In genomic region chr2:219369447-219369861, GRCh38 we compare ENCODE assay signal across 11 cellular contexts. TPM values are rescaled to one million over a fixed set of nuclear protein-coding genes. Genes with fewer than 3 reads are reported as not detected.
DNase-seq lines count a peak whose midpoint lies in the region; ATAC-seq and TF ChIP-seq lines count a peak whose summit lies in the region.
"Had no signal": no experiment of that assay in that cellular context is flagged by ENCODE, and none has a peak within 500 bp of the region (broad histone marks: within the 10 kb centered on the region; RNA-seq: fewer than 3 reads in every experiment).

No MANE protein-coding gene starts in this region.

- H3K9me3 Mint-ChIP-seq in endodermal cell, result no peaks in the 10 kb centered on the region
- H3K9me3 Mint-ChIP-seq: CD4-positive, CD25-positive, alpha-beta regulatory T cell had no signal

- TF ChIP-seq CTCF in AG10803 (conservative IDR thresholded peaks at IDR 0.05; ENCODE audit: low read length) (no peak), esophagus muscularis mucosa (IDR thresholded peaks at IDR 0.05) (no peak), endodermal cell (conservative IDR thresholded peaks at IDR 0.05) (no peak)

- ATAC-seq in GM19455 (IDR thresholded peaks at IDR 0.05; ENCODE audit: unreplicated experiment), result no peak
- ATAC-seq in GM21619 (IDR thresholded peaks at IDR 0.05; ENCODE audit: unreplicated experiment), result no peak

- peak overlapping the region in 3 of 4 donors; percentile 50 to 54 (median 54) for H3K27ac ChIP-seq in esophagus muscularis mucosa (replicated peaks in 1 of 4)
- no peak overlapping the region for H3K27ac ChIP-seq in endodermal cell (ENCODE audit: low read depth, low read length)

- peaks cover 9 to 12% (median 11%) of the 10 kb centered on the region in 4 donors for H3K4me1 ChIP-seq in esophagus muscularis mucosa
- H3K4me1 ChIP-seq in endodermal cell (ENCODE audit: control insufficient read depth, insufficient read depth, low read length), result no peaks in the 10 kb centered on the region

- no peak overlapping the region for H3K9ac ChIP-seq in endodermal cell (ENCODE audit: extremely low read depth, low read length, poor library complexity, severe bottlenecking)

- H3K36me3 ChIP-seq in esophagus muscularis mucosa (peaks cover 9 to 15% (median 14%) of the 10 kb centered on the region in 4 donors), endodermal cell (ENCODE audit: control insufficient read depth, insufficient read depth, low read length) (peaks cover 4% of the 10 kb centered on the region)

- intact Hi-C loops in esophagus muscularis mucosa (cut with DNase I), result no loop called here

- no peaks in the 10 kb centered on the region for H3K27me3 ChIP-seq in esophagus muscularis mucosa
- no peaks in the 10 kb centered on the region for H3K27me3 ChIP-seq in endodermal cell (ENCODE audit: control insufficient read depth, insufficient read depth, low read length, poor library complexity, severe bottlenecking)

- TF ChIP-seq EP300 in esophagus muscularis mucosa (IDR thresholded peaks at IDR 0.05), result no peak

- H3K9me3 ChIP-seq in esophagus muscularis mucosa, result no peaks in the 10 kb centered on the region
- no peaks in the 10 kb centered on the region for H3K9me3 ChIP-seq in endodermal cell (ENCODE audit: control insufficient read depth, low read length)

- no peak overlapping the region for H3K4me3 Mint-ChIP-seq in endodermal cell
- H3K4me3 Mint-ChIP-seq: CD4-positive, CD25-positive, alpha-beta regulatory T cell had no signal

- DNase-seq in AG10803 (ENCODE audit: low read depth), result peak; percentile 89
- peak; percentile 64 for DNase-seq in NCI-H2196 (lab: John Stamatoyannopoulos, UW; ENCODE audit: unreplicated experiment)
- no peak for DNase-seq in esophagus muscularis mucosa (ENCODE audit: extremely low spot score)
- DNase-seq in mucosa of gallbladder (ENCODE audit: low spot score), result peak; percentile 71
- DNase-seq in endodermal cell, result no peak
- no peak for DNase-seq in NCI-H1417 (lab: John Stamatoyannopoulos, UW)
- DNase-seq: CD4-positive, CD25-positive, alpha-beta regulatory T cell; NCI-H1092; stimulated activated CD4-positive, alpha-beta T cell treated with anti-CD3 and anti-CD28 coated beads, Interleukin-4, amount 100 ng/mL, for 24 hours had no signal

- peaks cover 7% of the 10 kb centered on the region for H3K4me1 Mint-ChIP-seq in endodermal cell

- H3K4me3 ChIP-seq in AG10803 (ENCODE audit: low read length) (no peak overlapping the region), esophagus muscularis mucosa (no peak overlapping the region), endodermal cell (ENCODE audit: low read length) (no peak overlapping the region)

- no peak overlapping the region for H3K27ac Mint-ChIP-seq in endodermal cell
- H3K27ac Mint-ChIP-seq: CD4-positive, CD25-positive, alpha-beta regulatory T cell had no signal

- peaks cover 11% of the 10 kb centered on the region for H3K36me3 Mint-ChIP-seq in endodermal cell (ENCODE audit: low read depth)

- TF ChIP-seq POLR2A in esophagus muscularis mucosa (IDR thresholded peaks at IDR 0.05; ENCODE audit: low read depth), result no peak

- 35% methylated on average over 2 of the region's 2 CpGs for WGBS in esophagus muscularis mucosa
- WGBS in endodermal cell (ENCODE audit: insufficient coverage in 1 of 2, insufficient read length in 1 of 2), 2 experiments, result 43 to 88% methylated on average over 1 to 2 of the region's 2 CpGs

- H3K27me3 Mint-ChIP-seq in endodermal cell (ENCODE audit: insufficient read depth), result no peaks in the 10 kb centered on the region
- H3K27me3 Mint-ChIP-seq: CD4-positive, CD25-positive, alpha-beta regulatory T cell had no signal

RNA-seq across cellular contexts. Expression of gene DNPEP, which starts 18.3 kb away (rescaled TPM):
- 100 to 1,000 TPM in 1 of 4 donors, 10 to 100 TPM in 3; 44.9 to 102 (median 61.6) TPM for total RNA-seq in esophagus muscularis mucosa
- 58.5 TPM for total RNA-seq in mucosa of gallbladder
- 10 to 100 TPM; 54.6 to 76.1 TPM for total RNA-seq in endodermal cell
- polyA plus RNA-seq in endodermal cell (2013, experiment 1 of 2), result 48.9 TPM
- polyA plus RNA-seq in endodermal cell (2013, experiment 2 of 2), result 41.6 TPM

RNA-seq across cellular contexts. Expression of gene RESP18, which starts 36.9 kb away (rescaled TPM):
- not detected for total RNA-seq in esophagus muscularis mucosa
- not detected for total RNA-seq in mucosa of gallbladder
- not detected for total RNA-seq in endodermal cell
- polyA plus RNA-seq in endodermal cell (2013, experiment 1 of 2), result not detected
- polyA plus RNA-seq in endodermal cell (2013, experiment 2 of 2), result not detected
- total RNA-seq: CD4-positive, CD25-positive, alpha-beta regulatory T cell had no signal
- polyA plus RNA-seq: CD4-positive, CD25-positive, alpha-beta regulatory T cell had no signal

RNA-seq across cellular contexts. Expression of gene DES, which starts 48.7 kb away (rescaled TPM):
- over 10,000 TPM; 19,781 to 23,770 (median 22,752) TPM for total RNA-seq in esophagus muscularis mucosa
- 3,602 TPM for total RNA-seq in mucosa of gallbladder
- total RNA-seq in endodermal cell, result 1 to 10 TPM; 1.1 to 3.5 TPM
- 0.96 TPM for polyA plus RNA-seq in endodermal cell (2013, experiment 1 of 2)
- polyA plus RNA-seq in endodermal cell (2013, experiment 2 of 2), result 0.99 TPM
- total RNA-seq: CD4-positive, CD25-positive, alpha-beta regulatory T cell had no signal
- polyA plus RNA-seq: CD4-positive, CD25-positive, alpha-beta regulatory T cell had no signal

Comparison
In these comparisons a context has a peak if more than half of its experiments do, and no peak if none do; other contexts are left out.
1. DNase-seq: peak in AG10803 (single experiment), NCI-H2196 (single experiment) and mucosa of gallbladder (single experiment); none in esophagus muscularis mucosa (single experiment), endodermal cell (single experiment) and NCI-H1417 (0 of 3).
2. RNA of gene DES, which starts 48.7 kb away (total RNA-seq): 19,781 to 23,770 TPM in esophagus muscularis mucosa and 3,602 TPM in mucosa of gallbladder (single experiment); 1.1 to 3.5 TPM in endodermal cell; every median in the first group is over 100 times any median in the second.